Comparison of ENCODE assay signal across 8 cellular contexts in the genomic region with DNA sequence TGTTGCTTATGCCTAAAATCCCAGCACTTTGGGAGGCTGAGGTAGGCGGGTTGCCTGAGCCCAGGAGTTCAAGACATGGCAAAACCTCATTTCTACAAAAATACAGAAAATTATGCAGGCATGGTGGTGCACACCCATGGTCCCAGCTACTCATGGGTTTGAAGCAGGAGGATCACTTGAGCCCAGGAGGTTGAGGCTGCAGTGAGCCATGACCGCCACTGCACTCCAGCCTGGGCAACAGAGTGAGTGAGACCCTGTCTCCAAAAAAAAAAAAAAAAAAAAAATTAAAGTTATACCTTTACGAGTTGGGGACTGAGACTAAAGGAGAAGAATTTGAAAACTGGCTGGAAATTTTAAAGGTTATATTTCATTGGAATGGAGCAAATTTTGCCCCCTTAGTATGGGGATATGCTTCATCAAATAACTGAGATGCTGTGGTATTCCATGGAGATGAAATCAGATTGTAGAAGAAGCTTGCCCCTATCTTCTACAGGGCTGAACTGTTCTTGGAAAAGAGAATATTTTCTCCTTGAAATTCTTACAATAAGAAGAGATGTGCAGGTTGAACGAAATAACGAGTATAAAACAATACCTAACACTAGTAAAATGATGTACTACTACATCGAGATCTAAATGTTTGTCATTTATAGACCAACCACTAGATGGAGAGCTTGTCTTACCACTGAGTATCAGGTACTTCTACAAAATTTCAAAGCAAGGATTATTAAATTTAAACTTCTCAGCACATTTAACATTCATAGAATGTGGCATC. TPM values are rescaled to one million over a fixed set of nuclear protein-coding genes. Genes with fewer than 3 reads are reported as not detected.
DNase-seq lines count a peak whose midpoint lies in the region; ATAC-seq and TF ChIP-seq lines count a peak whose summit lies in the region.

No MANE protein-coding gene starts in this region.

- H3K27me3 ChIP-seq in Panc1 (ENCODE audit: control insufficient read depth, insufficient read depth, low read length), result no peaks in the 10 kb centered on the region

- in situ Hi-C loops in Panc1 (cut with HindIII; ENCODE audit: low pct_unique_long_range_greater_than_20kb, low sequenced_read_pairs), result no loop called here

- intact Hi-C loops in Panc1 (cut with micrococcal nuclease; ENCODE audit: unreplicated experiment), result loop anchor here (2.0 to 10.0 kb wide), 3 partner anchors 146 to 1000 kb away; partner anchors contain the start of gene KIFAP3

- no peak overlapping the region for H3K4me3 ChIP-seq in Panc1 (ENCODE audit: low read depth in 2 of 2, low read length in 2 of 2)

- H3K36me3 ChIP-seq in Panc1 (ENCODE audit: control insufficient read depth, insufficient read depth, low read length), result no peaks in the 10 kb centered on the region

- POLR2A ChIA-PET in Panc1 (lab: Charles Lee), result no interaction called here

- H3K27ac ChIP-seq in Panc1 (ENCODE audit: low read length), result no peak overlapping the region; the same call in 1 of the 2 replicates

- peak; percentile 74; the same call in 1 of the 2 replicates for TF ChIP-seq CTCF in Panc1 (IDR thresholded peaks at IDR 0.05)

- BruUV-seq in Panc1 (replicated peaks; lab: Mats Ljungman, UMichigan), result no TSS peak

- CTCF ChIA-PET in Panc1 (lab: Charles Lee), result no interaction called here

- peak; percentile 74 for DNase-seq in DMS53 (lab: John Stamatoyannopoulos, UW)
- peak; percentile 19 for DNase-seq in HuH-7 (ENCODE audit: low spot score)
- peak; percentile 24 for DNase-seq in Panc1 (ENCODE audit: low read depth, low spot score)
- peak; percentile 52 to 65 for DNase-seq in dermis microvascular lymphatic vessel endothelial cell (ENCODE audit: low read depth in 2 of 2)
- peak; percentile 58 for DNase-seq in myocyte (ENCODE audit: low read depth)
- DNase-seq in stimulated activated CD4-positive, alpha-beta T cell treated with anti-CD3 and anti-CD28 coated beads, Interleukin-15, amount 100 ng/mL, for 24 hours, result no peak

- peaks cover 4% of the 10 kb centered on the region; the same call in 1 of the 2 replicates for H3K4me1 ChIP-seq in Panc1 (ENCODE audit: control insufficient read depth, insufficient read depth, low read length)

- ATAC-seq in GM19467 (IDR thresholded peaks at IDR 0.05; ENCODE audit: unreplicated experiment) (peak; percentile 65), Panc1 (peak; percentile 82; the same call in 1 of the 2 replicates), HG02571 (IDR thresholded peaks at IDR 0.05; ENCODE audit: unreplicated experiment) (no peak)

- H3K9me3 ChIP-seq in Panc1 (ENCODE audit: control insufficient read depth, insufficient read depth, low read depth, low read length), result no peaks in the 10 kb centered on the region

RNA-seq across cellular contexts. Expression of gene SCYL3, which starts 34.9 kb away (rescaled TPM):
- total RNA-seq in Panc1 (2021; ENCODE audit: unreplicated experiment), result 7.8 TPM
- 4.3 TPM for polyA plus RNA-seq in Panc1 (2012; ENCODE audit: insufficient read length)
- total RNA-seq in dermis microvascular lymphatic vessel endothelial cell, result 5.1 and 8.0 TPM in 2 replicates
- 5.4 and 6.7 TPM in 2 replicates for total RNA-seq in myocyte
- polyA plus RNA-seq in myocyte (2012), result 3.1 TPM
